19 cellular contexts compared by ENCODE assay signal in genomic region chr17:80307994-80308671, GRCh38. TPM values are rescaled to one million over a fixed set of nuclear protein-coding genes. Genes with fewer than 3 reads are reported as not detected.
DNase-seq lines count a peak whose midpoint lies in the region; TF ChIP-seq lines count a peak whose summit lies in the region.
"Had no signal": no experiment of that assay in that cellular context is flagged by ENCODE, and none has a peak within 500 bp of the region (broad histone marks: within the 10 kb centered on the region; RNA-seq: fewer than 3 reads in every experiment).

No MANE protein-coding gene starts in this region.

- H3K4me3 Mint-ChIP-seq in activated T-cell treated with anti-CD3 and anti-CD28 coated beads, Interleukin-2, amount 50 U/mL, for 24 hours: peak overlapping the region; percentile 27
- H3K4me3 Mint-ChIP-seq in activated CD4-positive, alpha-beta memory T cell treated with anti-CD3 and anti-CD28 coated beads for 36 hours: no peak overlapping the region
- no peak overlapping the region for H3K4me3 Mint-ChIP-seq in CD8-positive, alpha-beta memory T cell
- H3K4me3 Mint-ChIP-seq: CD4-positive, alpha-beta T cell had no signal

- peaks cover 6 to 18% (median 16%) of the 10 kb centered on the region in 8 donors for H3K9me3 ChIP-seq in spleen
- no peaks in the 10 kb centered on the region for H3K9me3 ChIP-seq in CD8-positive, alpha-beta memory T cell (ENCODE audit: low read length)

- H3K27ac ChIP-seq in spleen: no peak overlapping the region
- H3K27ac ChIP-seq in CD8-positive, alpha-beta memory T cell (ENCODE audit: low read depth, low read length): no peak overlapping the region
- H3K27ac ChIP-seq: parathyroid adenoma had no signal

- H3K27me3 ChIP-seq in spleen (replicated peaks in 1 of 7): no peaks in the 10 kb centered on the region
- no peaks in the 10 kb centered on the region for H3K27me3 ChIP-seq in CD8-positive, alpha-beta memory T cell (ENCODE audit: insufficient read depth, low read length, poor library complexity, severe bottlenecking)

- peak overlapping the region; percentile 93 for H3K27ac Mint-ChIP-seq in activated T-cell treated with anti-CD3 and anti-CD28 coated beads, Interleukin-2, amount 50 U/mL, for 24 hours
- peak overlapping the region; percentile 84 for H3K27ac Mint-ChIP-seq in activated CD4-positive, alpha-beta memory T cell treated with anti-CD3 and anti-CD28 coated beads for 36 hours
- peak overlapping the region in 4 of 8 donors; percentile 23 to 81 (median 76) for H3K27ac Mint-ChIP-seq in CD8-positive, alpha-beta memory T cell
- H3K27ac Mint-ChIP-seq: CD4-positive, alpha-beta T cell had no signal

- DNase-seq in activated T-cell treated with anti-CD3 and anti-CD28 coated beads, Interleukin-2, amount 50 U/mL, for 24 hours: no peak
- no peak for DNase-seq in activated T-cell treated with anti-CD3 and anti-CD28 coated beads for 4 hours
- no peak for DNase-seq in activated CD4-positive, alpha-beta memory T cell treated with anti-CD3 and anti-CD28 coated beads for 36 hours
- DNase-seq in iPS-NIHi7 (ENCODE audit: extremely low spot score): peak; percentile 40
- peak; percentile 22 for DNase-seq in spleen
- no peak for DNase-seq in C1 segment of cervical spinal cord (lab: John Stamatoyannopoulos, UW)
- no peak for DNase-seq in CD8-positive, alpha-beta memory T cell
- no peak for DNase-seq in NOMO-1 treated with DMSO at 0.1 percent for 48 hours (lab: John Stamatoyannopoulos, UW; ENCODE audit: unreplicated experiment)
- DNase-seq: ACHN; caudate nucleus; effector memory CD4-positive, alpha-beta T cell; EL; left cardiac atrium; NCI-H1436; NCI-H226; SIG-M5; stimulated activated naive CD4-positive, alpha-beta T cell treated with Interleukin-2 at 50 U/mL for 16 hours had no signal

- no peak overlapping the region for H3K4me3 ChIP-seq in spleen
- H3K4me3 ChIP-seq in CD8-positive, alpha-beta memory T cell (ENCODE audit: low read length): no peak overlapping the region

- H3K36me3 Mint-ChIP-seq in activated T-cell treated with anti-CD3 and anti-CD28 coated beads, Interleukin-2, amount 50 U/mL, for 24 hours (ENCODE audit: low read depth): peaks cover 95% of the 10 kb centered on the region
- peaks cover 77% of the 10 kb centered on the region for H3K36me3 Mint-ChIP-seq in activated CD4-positive, alpha-beta memory T cell treated with anti-CD3 and anti-CD28 coated beads for 36 hours
- H3K36me3 Mint-ChIP-seq in CD8-positive, alpha-beta memory T cell: peaks cover 34 to 88% (median 35%) of the 10 kb centered on the region in 3 donors

- H3K27me3 Mint-ChIP-seq in activated T-cell treated with anti-CD3 and anti-CD28 coated beads, Interleukin-2, amount 50 U/mL, for 24 hours: no peaks in the 10 kb centered on the region
- no peaks in the 10 kb centered on the region for H3K27me3 Mint-ChIP-seq in activated CD4-positive, alpha-beta memory T cell treated with anti-CD3 and anti-CD28 coated beads for 36 hours
- H3K27me3 Mint-ChIP-seq in CD8-positive, alpha-beta memory T cell: peaks cover 0 to 3% of the 10 kb centered on the region in 2 donors
- H3K27me3 Mint-ChIP-seq: CD4-positive, alpha-beta T cell had no signal

- peaks cover 0 to 11% (median 3%) of the 10 kb centered on the region in 6 donors for H3K4me1 ChIP-seq in spleen
- no peaks in the 10 kb centered on the region for H3K4me1 ChIP-seq in CD8-positive, alpha-beta memory T cell (ENCODE audit: insufficient read depth, low read length)
- H3K4me1 ChIP-seq: parathyroid adenoma had no signal

- CTCF ChIA-PET in activated CD4-positive, alpha-beta memory T cell treated with anti-CD3 and anti-CD28 coated beads for 36 hours (lab: Charles Lee): interaction anchor here (1.3 to 1.5 kb wide), 2 partner anchors 111 to 113 kb away, joined by 5 to 6 read pairs; no protein-coding TSS in a partner anchor
- CTCF ChIA-PET in CD8-positive, alpha-beta memory T cell (lab: Charles Lee): no interaction called here

- POLR2A ChIA-PET in activated CD4-positive, alpha-beta memory T cell treated with anti-CD3 and anti-CD28 coated beads for 36 hours (lab: Charles Lee): interaction anchor here (0.8 to 2.0 kb wide), 5 partner anchors 9 to 43 kb away, joined by 3 to 5 read pairs (median 4); no protein-coding TSS in a partner anchor
- POLR2A ChIA-PET in CD8-positive, alpha-beta memory T cell (lab: Charles Lee): no interaction called here

- no peaks in the 10 kb centered on the region for H3K9me3 Mint-ChIP-seq in activated T-cell treated with anti-CD3 and anti-CD28 coated beads, Interleukin-2, amount 50 U/mL, for 24 hours
- peaks cover 3% of the 10 kb centered on the region for H3K9me3 Mint-ChIP-seq in activated CD4-positive, alpha-beta memory T cell treated with anti-CD3 and anti-CD28 coated beads for 36 hours
- peaks cover 0 to 7% (median 4%) of the 10 kb centered on the region in 5 donors for H3K9me3 Mint-ChIP-seq in CD8-positive, alpha-beta memory T cell
- H3K9me3 Mint-ChIP-seq: CD4-positive, alpha-beta T cell had no signal

- TF ChIP-seq CTCF in spleen (IDR thresholded peaks at IDR 0.05 in 8 of 11, conservative IDR thresholded peaks at IDR 0.05 in 3 of 11): no peak

- TF ChIP-seq POLR2A in spleen (IDR thresholded peaks at IDR 0.05): no peak

- H3K36me3 ChIP-seq in spleen: peaks cover 12 to 100% (median 100%) of the 10 kb centered on the region in 6 donors
- H3K36me3 ChIP-seq in CD8-positive, alpha-beta memory T cell (ENCODE audit: insufficient read depth, low read length): peaks cover 84% of the 10 kb centered on the region

- peaks cover 24% of the 10 kb centered on the region for H3K4me1 Mint-ChIP-seq in activated T-cell treated with anti-CD3 and anti-CD28 coated beads, Interleukin-2, amount 50 U/mL, for 24 hours (ENCODE audit: low read depth)
- H3K4me1 Mint-ChIP-seq in activated CD4-positive, alpha-beta memory T cell treated with anti-CD3 and anti-CD28 coated beads for 36 hours (ENCODE audit: low read depth): peaks cover 22% of the 10 kb centered on the region
- peaks cover 0 to 7% (median 2%) of the 10 kb centered on the region in 3 donors for H3K4me1 Mint-ChIP-seq in CD8-positive, alpha-beta memory T cell

- 82 to 93% (median 92%) methylated on average over 12 of the region's 12 CpGs for WGBS in spleen, 5 donors

- intact Hi-C loops in activated CD4-positive, alpha-beta memory T cell treated with anti-CD3 and anti-CD28 coated beads for 36 hours (cut with micrococcal nuclease): no loop called here
- intact Hi-C loops in spleen (cut with DNase I; ENCODE audit: low total_unique reads): no loop called here

RNA-seq across cellular contexts. Expression of gene RNF213, which starts 47.5 kb away (rescaled TPM):
- 100 to 1,000 TPM; 421 to 440 TPM for total RNA-seq in activated CD4-positive, alpha-beta memory T cell treated with anti-CD3 and anti-CD28 coated beads for 36 hours
- 100 to 1,000 TPM; 303 to 481 (median 353) TPM for total RNA-seq in spleen
- 10 to 100 TPM; 36.7 to 78.7 (median 57.0) TPM for polyA plus RNA-seq in spleen
- 100 to 1,000 TPM; 184 to 185 TPM for total RNA-seq in CD8-positive, alpha-beta memory T cell
- 75.7 TPM for polyA plus RNA-seq in CD8-positive, alpha-beta memory T cell

Comparison
In these comparisons a context has a peak if more than half of its experiments do, and no peak if none do; other contexts are left out.
1. DNase-seq: peak in iPS-NIHi7 (single experiment) and spleen (single experiment); none in activated T-cell treated with anti-CD3 and anti-CD28 coated beads, Interleukin-2, amount 50 U/mL, for 24 hours (single experiment), activated T-cell treated with anti-CD3 and anti-CD28 coated beads for 4 hours (single experiment), activated CD4-positive, alpha-beta memory T cell treated with anti-CD3 and anti-CD28 coated beads for 36 hours (single experiment), C1 segment of cervical spinal cord (0 of 14), CD8-positive, alpha-beta memory T cell (0 of 5) and NOMO-1 treated with DMSO at 0.1 percent for 48 hours (single experiment).